26 cellular contexts compared by ENCODE assay signal in genomic region chr4:145760961-145761929, GRCh38.
A peak's percentile ranks its signal among the peaks of the same experiment; 100 is the strongest.
DNase-seq lines count a peak whose midpoint lies in the region; ATAC-seq and TF ChIP-seq lines count a peak whose summit lies in the region.
"Had no signal": no experiment of that assay in that cellular context is flagged by ENCODE, and none has a peak within 500 bp of the region (broad histone marks: within the 10 kb centered on the region; RNA-seq: fewer than 3 reads in every experiment).

No MANE protein-coding gene starts in this region.

- H3K4me1 Mint-ChIP-seq in neural crest cell, result peaks cover 12% of the 10 kb centered on the region
- H3K4me1 Mint-ChIP-seq: CD8-positive, alpha-beta memory T cell; central memory CD8-positive, alpha-beta T cell had no signal

- DNase-seq in Right ventricle myocardium inferior (ENCODE audit: missing footprints) (peak; percentile 76), right atrium auricular region (ENCODE audit: low spot score) (no peak), globus pallidus (ENCODE audit: low spot score) (peak; percentile 24), neural crest cell (ENCODE audit: low read depth, low spot score) (no peak), transverse colon (no peak), NCI-H2029 treated with DMSO at 0.1 percent for 48 hours (lab: John Stamatoyannopoulos, UW) (no peak), GM20000 (ENCODE audit: low spot score) (no peak), GM19238 (ENCODE audit: insufficient read length, low spot score) (no peak)
- DNase-seq: activated CD4-positive, alpha-beta T cell treated with anti-CD3 and anti-CD28 coated beads for 4 hours; activated naive CD4-positive, alpha-beta T cell treated with anti-CD3 and anti-CD28 coated beads, Interleukin-2, amount 50 U/mL, for 16 hours; activated T-cell treated with anti-CD3 and anti-CD28 coated beads, Interleukin-2, amount 50 U/mL, for 48 hours; AML-193; CD8-positive, alpha-beta memory T cell; DMS153; KG1; left colon; MM.1S; NCI-H1417 treated with DMSO at 0.1 percent for 48 hours; NCI-H510A; NK-92 treated with Interleukin-12 subunit alpha and Interleukin-12 subunit beta, amount 100 ng/mL, for 24 hours; stimulated activated CD4-positive, alpha-beta T cell treated with anti-CD3 and anti-CD28 coated beads, Interleukin-12 subunit alpha, Interleukin-12 subunit beta, amount 100 ng/mL, for 4 hours; stimulated activated CD4-positive, alpha-beta T cell treated with anti-CD3 and anti-CD28 coated beads, Interleukin-4, amount 100 ng/mL, for 4 hours; stimulated activated naive CD4-positive, alpha-beta T cell treated with Interleukin-2 at 50 U/mL for 16 hours; T-helper 1 cell; thyroid gland had no signal

- H3K27ac ChIP-seq in right atrium auricular region (peak overlapping the region in 1 of 2 donors; percentile 60), transverse colon (no peak overlapping the region)
- H3K27ac ChIP-seq: thyroid gland had no signal

- TF ChIP-seq CTCF in right atrium auricular region (IDR thresholded peaks at IDR 0.05), result no peak
- TF ChIP-seq CTCF in neural crest cell (conservative IDR thresholded peaks at IDR 0.05), result no peak
- no peak for TF ChIP-seq CTCF in transverse colon (IDR thresholded peaks at IDR 0.05)
- TF ChIP-seq CTCF in GM20000 (IDR thresholded peaks at IDR 0.05; ENCODE audit: extremely low read depth, missing control alignments), result no peak

- no peak for TF ChIP-seq EP300 in transverse colon (IDR thresholded peaks at IDR 0.05; ENCODE audit: low read depth)

- no peaks in the 10 kb centered on the region for H3K9me3 Mint-ChIP-seq in neural crest cell
- H3K9me3 Mint-ChIP-seq: CD8-positive, alpha-beta memory T cell; central memory CD8-positive, alpha-beta T cell had no signal

- ATAC-seq in Right ventricle myocardium inferior, result peak; percentile 97
- ATAC-seq: left colon had no signal

- WGBS in transverse colon (ENCODE audit: low coverage in 1 of 2), 2 donors, result 97 to 100% methylated on average over 7 to 46 of the region's 49 CpGs

- H3K27me3 ChIP-seq in right atrium auricular region (no peaks in the 10 kb centered on the region), transverse colon (no peaks in the 10 kb centered on the region)
- H3K27me3 ChIP-seq: thyroid gland had no signal

- no peak for TF ChIP-seq POLR2A in transverse colon (IDR thresholded peaks at IDR 0.05)

- peak overlapping the region; percentile 85 for H3K27ac Mint-ChIP-seq in neural crest cell (ENCODE audit: unreplicated experiment)

- peaks cover 28% of the 10 kb centered on the region for H3K36me3 Mint-ChIP-seq in neural crest cell (ENCODE audit: low read depth)

- peaks cover 27% of the 10 kb centered on the region for H3K36me3 ChIP-seq in right atrium auricular region
- peaks cover 0 to 32% (median 11%) of the 10 kb centered on the region in 4 donors for H3K36me3 ChIP-seq in transverse colon

- H3K4me3 ChIP-seq in right atrium auricular region, result no peak overlapping the region
- H3K4me3 ChIP-seq in transverse colon, result no peak overlapping the region
- H3K4me3 ChIP-seq: thyroid gland had no signal

- H3K27me3 Mint-ChIP-seq in neural crest cell (ENCODE audit: low read depth), result no peaks in the 10 kb centered on the region
- H3K27me3 Mint-ChIP-seq: CD8-positive, alpha-beta memory T cell; central memory CD8-positive, alpha-beta T cell had no signal

- H3K4me3 Mint-ChIP-seq in neural crest cell, result no peak overlapping the region
- H3K4me3 Mint-ChIP-seq: CD8-positive, alpha-beta memory T cell; central memory CD8-positive, alpha-beta T cell had no signal

- in situ Hi-C loops in transverse colon (cut with MboI; ENCODE audit: low pct_ligation_motif_present in 1 of 4, low pct_unique_long_range_greater_than_20kb in 1 of 4, low sequenced_read_pairs in 3 of 4), result no loop called here

- H3K9me3 ChIP-seq in right atrium auricular region (no peaks in the 10 kb centered on the region), transverse colon (no peaks in the 10 kb centered on the region)
- H3K9me3 ChIP-seq: thyroid gland had no signal

- intact Hi-C loops in Right ventricle myocardium inferior (cut with DNase I) (loop anchor here (2.0 kb wide), 1 partner anchor 14 kb away; no protein-coding TSS in a partner anchor), transverse colon (cut with DNase I; ENCODE audit: low total_unique reads) (no loop called here)

- H3K4me1 ChIP-seq in right atrium auricular region (no peaks in the 10 kb centered on the region), transverse colon (no peaks in the 10 kb centered on the region)
- H3K4me1 ChIP-seq: thyroid gland had no signal

Comparison
In these comparisons a context has a peak if more than half of its experiments do, and no peak if none do; other contexts are left out.
1. DNase-seq: peak in Right ventricle myocardium inferior (single experiment) and globus pallidus (single experiment); none in right atrium auricular region (single experiment), neural crest cell (single experiment), transverse colon (single experiment), NCI-H2029 treated with DMSO at 0.1 percent for 48 hours (single experiment), GM20000 (single experiment) and GM19238 (single experiment).